In the genomic region with DNA sequence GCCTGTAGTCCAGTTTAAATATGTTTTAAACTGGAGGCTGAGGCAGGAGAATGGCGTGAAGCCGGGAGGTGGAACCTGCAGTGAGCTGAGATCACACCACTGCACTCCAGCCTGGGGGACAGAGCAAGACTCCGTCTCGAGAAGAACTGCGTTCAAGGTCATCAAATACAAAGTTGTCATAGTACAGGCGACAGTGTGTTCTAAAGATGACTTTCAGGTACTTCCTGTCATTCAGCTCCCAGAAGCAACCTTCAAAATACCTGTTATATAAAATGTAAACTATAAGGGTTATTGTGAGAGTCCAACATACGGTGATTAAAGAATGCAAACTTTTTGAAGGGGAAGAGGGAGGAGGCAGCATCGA, we compare ENCODE assay signal across 1 cellular context.
TF ChIP-seq lines count a peak whose summit lies in the region.

No MANE protein-coding gene starts in this region.

TF ChIP-seq in HepG2, 621 proteins besides CTCF, POLR2A, EP300 and RAD21:
- TF ChIP-seq, protein P1, sequence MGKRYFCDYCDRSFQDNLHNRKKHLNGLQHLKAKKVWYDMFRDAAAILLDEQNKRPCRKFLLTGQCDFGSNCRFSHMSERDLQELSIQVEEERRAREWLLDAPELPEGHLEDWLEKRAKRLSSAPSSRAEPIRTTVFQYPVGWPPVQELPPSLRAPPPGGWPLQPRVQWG (CRISPR knock-in tag; IDR thresholded peaks at IDR 0.05; ENCODE audit: borderline replicate concordance, low read depth): no peak
- peak; percentile 55; the same call in 1 of the 2 replicates for TF ChIP-seq ZNF441 (CRISPR knock-in tag; IDR thresholded peaks at IDR 0.05; ENCODE audit: borderline replicate concordance)
- no peak for TF ChIP-seq JDP2 (CRISPR knock-in tag; IDR thresholded peaks at IDR 0.05; ENCODE audit: borderline replicate concordance)
- no peak for TF ChIP-seq SMAD1 (CRISPR knock-in tag; IDR thresholded peaks at IDR 0.05; ENCODE audit: borderline replicate concordance, low read depth)
